Comparison of ENCODE assay signal across 8 cellular contexts in genomic region chr5:138542956-138543729, GRCh38. TPM values are rescaled to one million over a fixed set of nuclear protein-coding genes. Genes with fewer than 3 reads are reported as not detected.
DNase-seq lines count a peak whose midpoint lies in the region; ATAC-seq and TF ChIP-seq lines count a peak whose summit lies in the region.

Gene ETF1, minus strand, starts transcription at chr5:138543236. Its CDS starts 318 bp downstream, at chr5:138542918.

- peaks cover 54% of the 10 kb centered on the region for H3K4me1 Mint-ChIP-seq in nephron progenitor cell
- H3K4me1 Mint-ChIP-seq in stimulated activated naive CD8-positive, alpha-beta T cell treated with anti-CD3 and anti-CD28 coated beads, Interleukin-15, amount 100 ng/mL, for 72 hours: peaks cover 76% of the 10 kb centered on the region

- H4K20me1 ChIP-seq in MM.1S (ENCODE audit: insufficient read depth, low read length): peaks cover 5% of the 10 kb centered on the region; the same call in 1 of the 2 replicates

- H3K9ac ChIP-seq in ES-I3 (ENCODE audit: low read depth, low read length) (peak within 1 kb of the TSS; percentile 90), MM.1S (ENCODE audit: low read length) (peak within 1 kb of the TSS; percentile 94)

- H3K27me3 Mint-ChIP-seq in nephron progenitor cell (ENCODE audit: low read depth, poor library complexity): no peaks in the 10 kb centered on the region
- no peaks in the 10 kb centered on the region for H3K27me3 Mint-ChIP-seq in stimulated activated naive CD8-positive, alpha-beta T cell treated with anti-CD3 and anti-CD28 coated beads, Interleukin-15, amount 100 ng/mL, for 72 hours

- H3K27ac ChIP-seq in MM.1S (ENCODE audit: low read length): peak within 1 kb of the TSS; percentile 85

- peaks cover 11% of the 10 kb centered on the region; the same call in 1 of the 2 replicates for H3K4me1 ChIP-seq in ES-I3 (ENCODE audit: insufficient read depth, low read length)
- H3K4me1 ChIP-seq in HAP-1: peaks cover 26% of the 10 kb centered on the region
- H3K4me1 ChIP-seq in MM.1S (ENCODE audit: low read length): peaks cover 27% of the 10 kb centered on the region

- H3K9me3 Mint-ChIP-seq in nephron progenitor cell: no peaks in the 10 kb centered on the region
- H3K9me3 Mint-ChIP-seq in stimulated activated naive CD8-positive, alpha-beta T cell treated with anti-CD3 and anti-CD28 coated beads, Interleukin-15, amount 100 ng/mL, for 72 hours: no peaks in the 10 kb centered on the region

- TF ChIP-seq CTCF in MM.1S (IDR thresholded peaks at IDR 0.05; ENCODE audit: low read length) (no peak), fibroblast of the aortic adventitia (IDR thresholded peaks at IDR 0.05; ENCODE audit: insufficient read depth, low read length) (no peak), nephron progenitor cell (IDR thresholded peaks at IDR 0.05) (no peak)

- peaks cover 3% of the 10 kb centered on the region for H3F3A ChIP-seq in MM.1S (ENCODE audit: insufficient read depth, low read length)

- no peaks in the 10 kb centered on the region for H3K9me2 ChIP-seq in MM.1S (replicated peaks; ENCODE audit: insufficient read depth, low read length)

- H3K4me3 ChIP-seq in HAP-1 (peak within 1 kb of the TSS; percentile 99), MM.1S (ENCODE audit: low read length) (peak within 1 kb of the TSS; percentile 96), fibroblast of the aortic adventitia (ENCODE audit: low read depth, low read length) (peak within 1 kb of the TSS; percentile 95)

- in situ Hi-C loops in HAP-1 (cut with MboI; ENCODE audit: low sequenced_read_pairs): no loop called here

- peak within 1 kb of the TSS; percentile 99 for H3K27ac Mint-ChIP-seq in nephron progenitor cell
- H3K27ac Mint-ChIP-seq in stimulated activated naive CD8-positive, alpha-beta T cell treated with anti-CD3 and anti-CD28 coated beads, Interleukin-15, amount 100 ng/mL, for 72 hours: peak within 1 kb of the TSS; percentile 98 to 100

- H3K4me2 ChIP-seq in MM.1S (ENCODE audit: low read depth, low read length): peak within 1 kb of the TSS; percentile 94

- H3K36me3 Mint-ChIP-seq in nephron progenitor cell (ENCODE audit: low read depth): peaks cover 19% of the 10 kb centered on the region

- H3K79me2 ChIP-seq in MM.1S (ENCODE audit: low read length): peaks cover 90% of the 10 kb centered on the region

- H3K36me3 ChIP-seq in ES-I3 (ENCODE audit: insufficient read depth, low read length) (peaks cover 4% of the 10 kb centered on the region; the same call in 1 of the 2 replicates), HAP-1 (replicated peaks) (peaks cover 46% of the 10 kb centered on the region), MM.1S (replicated peaks; ENCODE audit: insufficient read depth, low read length) (peaks cover 13% of the 10 kb centered on the region; the same call in 1 of the 2 replicates)

- H3K4me3 Mint-ChIP-seq in nephron progenitor cell: peak within 1 kb of the TSS; percentile 98
- peak within 1 kb of the TSS; percentile 89 to 98 for H3K4me3 Mint-ChIP-seq in stimulated activated naive CD8-positive, alpha-beta T cell treated with anti-CD3 and anti-CD28 coated beads, Interleukin-15, amount 100 ng/mL, for 72 hours

- H3K9me3 ChIP-seq in ES-I3 (ENCODE audit: control insufficient read depth, insufficient read depth, low read length): no peaks in the 10 kb centered on the region
- no peaks in the 10 kb centered on the region for H3K9me3 ChIP-seq in HAP-1
- H3K9me3 ChIP-seq in MM.1S (replicated peaks; ENCODE audit: insufficient read depth, low read length): no peaks in the 10 kb centered on the region

- peak; percentile 94 for ATAC-seq in stimulated activated naive CD8-positive, alpha-beta T cell treated with anti-CD3 and anti-CD28 coated beads, Interleukin-15, amount 100 ng/mL, for 72 hours

- H3K27me3 ChIP-seq in HAP-1 (ENCODE audit: low read depth) (no peaks in the 10 kb centered on the region), MM.1S (replicated peaks; ENCODE audit: insufficient read depth, low read length) (no peaks in the 10 kb centered on the region)

- DNase-seq in HAP-1 (ENCODE audit: low spot score in 2 of 2): peak; percentile 97 to 100
- DNase-seq in MM.1S: peak; percentile 99
- peak; percentile 91 for DNase-seq in SIG-M5 (lab: John Stamatoyannopoulos, UW)
- DNase-seq in activated gamma-delta T cell (lab: John Stamatoyannopoulos, UW): peak; percentile 98
- DNase-seq in fibroblast of the aortic adventitia (ENCODE audit: low read depth): peak; percentile 99
- peak; percentile 99 for DNase-seq in nephron progenitor cell
- DNase-seq in stimulated activated naive CD8-positive, alpha-beta T cell treated with anti-CD3 and anti-CD28 coated beads, Interleukin-15, amount 100 ng/mL, for 72 hours: peak; percentile 100

- H2AFZ ChIP-seq in MM.1S (ENCODE audit: low read length): peak within 1 kb of the TSS; percentile 61

RNA-seq across cellular contexts. Expression of gene ETF1, which starts in this region (rescaled TPM):
- total RNA-seq in fibroblast of the aortic adventitia (ENCODE audit: low replicate concordance): 72.0 and 112 TPM in 2 replicates

Comparison
In these comparisons a context has a peak if more than half of its experiments do, and no peak if none do; other contexts are left out.
1. Peak in every context shown above with its lines: DNase-seq, ATAC-seq, H3K4me3 ChIP-seq and H3K27ac ChIP-seq.